1 cellular context compared by ENCODE assay signal in the genomic region with DNA sequence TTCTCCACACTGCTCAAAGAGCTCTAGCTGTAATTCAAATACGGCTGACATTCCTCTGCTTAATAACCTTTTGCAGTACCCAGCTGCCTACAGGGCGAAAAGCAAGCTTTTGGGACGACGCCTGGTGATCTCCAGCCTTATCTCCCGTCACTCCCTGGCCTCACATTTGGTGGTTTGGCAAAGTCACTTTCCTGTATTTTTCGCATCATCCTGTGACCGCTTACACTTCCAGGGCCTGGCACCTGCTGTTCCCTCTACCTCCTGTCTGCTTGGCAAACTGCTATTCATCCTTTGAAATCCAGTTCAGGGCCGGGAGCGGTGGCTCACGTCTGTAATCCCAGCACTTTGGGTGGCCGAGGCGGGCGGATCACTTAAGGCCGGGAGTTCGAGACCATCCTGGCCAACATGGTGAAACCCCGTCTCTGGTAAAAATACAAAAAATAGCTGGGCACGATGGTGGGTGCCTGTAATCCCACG.
TF ChIP-seq lines count a peak whose summit lies in the region.

No MANE protein-coding gene starts in this region.

TF ChIP-seq in HepG2, 621 proteins besides CTCF, POLR2A, EP300 and RAD21 (continued from another document):
- TF ChIP-seq KDM2A (CRISPR knock-in tag; IDR thresholded peaks at IDR 0.05; ENCODE audit: borderline replicate concordance, low read depth): no peak
- no peak for TF ChIP-seq JUND (CRISPR knock-in tag; IDR thresholded peaks at IDR 0.05)
- no peak for TF ChIP-seq ZMYM4 (CRISPR knock-in tag; IDR thresholded peaks at IDR 0.05)
- TF ChIP-seq ZNF746 (CRISPR knock-in tag; IDR thresholded peaks at IDR 0.05): no peak
- TF ChIP-seq ZNF556 (CRISPR knock-in tag; IDR thresholded peaks at IDR 0.05; ENCODE audit: borderline replicate concordance): no peak
- no peak for TF ChIP-seq FLYWCH1 (CRISPR knock-in tag; IDR thresholded peaks at IDR 0.05)
- no peak for TF ChIP-seq ZNF101 (CRISPR knock-in tag; IDR thresholded peaks at IDR 0.05; ENCODE audit: borderline replicate concordance, low read depth)
- TF ChIP-seq, protein P1, sequence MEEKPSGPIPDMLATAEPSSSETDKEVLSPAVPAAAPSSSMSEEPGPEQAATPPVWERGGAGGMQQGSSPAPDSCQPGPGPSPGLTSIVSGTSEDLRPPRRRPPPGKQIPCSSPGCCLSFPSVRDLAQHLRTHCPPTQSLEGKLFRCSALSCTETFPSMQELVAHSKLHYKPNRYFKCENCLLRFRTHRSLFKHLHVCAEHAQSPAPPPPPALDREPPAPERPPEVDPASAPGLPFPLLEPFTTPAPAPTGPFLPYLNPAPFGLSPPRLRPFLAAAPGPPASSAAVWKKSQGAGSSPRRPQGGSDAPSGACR (CRISPR knock-in tag; IDR thresholded peaks at IDR 0.05): 0 out of 2 replicates have a peak, but pooled peaks have one; percentile 51
- no peak for TF ChIP-seq FIP1L1 (IDR thresholded peaks at IDR 0.05; ENCODE audit: borderline replicate concordance, insufficient read depth, low read depth, low read length)
- 0 out of 2 replicates have a peak, but pooled peaks have one; percentile 2 for TF ChIP-seq MTA1 (CRISPR knock-in tag; IDR thresholded peaks at IDR 0.05; ENCODE audit: borderline replicate concordance)
- TF ChIP-seq DR1 (CRISPR knock-in tag; IDR thresholded peaks at IDR 0.05): no peak
- TF ChIP-seq, protein P2, sequence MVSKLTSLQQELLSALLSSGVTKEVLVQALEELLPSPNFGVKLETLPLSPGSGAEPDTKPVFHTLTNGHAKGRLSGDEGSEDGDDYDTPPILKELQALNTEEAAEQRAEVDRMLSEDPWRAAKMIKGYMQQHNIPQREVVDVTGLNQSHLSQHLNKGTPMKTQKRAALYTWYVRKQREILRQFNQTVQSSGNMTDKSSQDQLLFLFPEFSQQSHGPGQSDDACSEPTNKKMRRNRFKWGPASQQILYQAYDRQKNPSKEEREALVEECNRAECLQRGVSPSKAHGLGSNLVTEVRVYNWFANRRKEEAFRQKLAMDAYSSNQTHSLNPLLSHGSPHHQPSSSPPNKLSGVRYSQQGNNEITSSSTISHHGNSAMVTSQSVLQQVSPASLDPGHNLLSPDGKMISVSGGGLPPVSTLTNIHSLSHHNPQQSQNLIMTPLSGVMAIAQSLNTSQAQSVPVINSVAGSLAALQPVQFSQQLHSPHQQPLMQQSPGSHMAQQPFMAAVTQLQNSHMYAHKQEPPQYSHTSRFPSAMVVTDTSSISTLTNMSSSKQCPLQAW (CRISPR knock-in tag; IDR thresholded peaks at IDR 0.05): peak; percentile 82; the same call in 1 of the 2 replicates
- TF ChIP-seq ZBTB38 (CRISPR knock-in tag; IDR thresholded peaks at IDR 0.05): 0 out of 2 replicates have a peak, but pooled peaks have one; percentile 37
- no peak for TF ChIP-seq SAFB2 (CRISPR knock-in tag; IDR thresholded peaks at IDR 0.05; ENCODE audit: borderline replicate concordance, low read depth)
- no peak for TF ChIP-seq ZNF790 (CRISPR knock-in tag; IDR thresholded peaks at IDR 0.05; ENCODE audit: borderline replicate concordance)
- TF ChIP-seq, protein P3, sequence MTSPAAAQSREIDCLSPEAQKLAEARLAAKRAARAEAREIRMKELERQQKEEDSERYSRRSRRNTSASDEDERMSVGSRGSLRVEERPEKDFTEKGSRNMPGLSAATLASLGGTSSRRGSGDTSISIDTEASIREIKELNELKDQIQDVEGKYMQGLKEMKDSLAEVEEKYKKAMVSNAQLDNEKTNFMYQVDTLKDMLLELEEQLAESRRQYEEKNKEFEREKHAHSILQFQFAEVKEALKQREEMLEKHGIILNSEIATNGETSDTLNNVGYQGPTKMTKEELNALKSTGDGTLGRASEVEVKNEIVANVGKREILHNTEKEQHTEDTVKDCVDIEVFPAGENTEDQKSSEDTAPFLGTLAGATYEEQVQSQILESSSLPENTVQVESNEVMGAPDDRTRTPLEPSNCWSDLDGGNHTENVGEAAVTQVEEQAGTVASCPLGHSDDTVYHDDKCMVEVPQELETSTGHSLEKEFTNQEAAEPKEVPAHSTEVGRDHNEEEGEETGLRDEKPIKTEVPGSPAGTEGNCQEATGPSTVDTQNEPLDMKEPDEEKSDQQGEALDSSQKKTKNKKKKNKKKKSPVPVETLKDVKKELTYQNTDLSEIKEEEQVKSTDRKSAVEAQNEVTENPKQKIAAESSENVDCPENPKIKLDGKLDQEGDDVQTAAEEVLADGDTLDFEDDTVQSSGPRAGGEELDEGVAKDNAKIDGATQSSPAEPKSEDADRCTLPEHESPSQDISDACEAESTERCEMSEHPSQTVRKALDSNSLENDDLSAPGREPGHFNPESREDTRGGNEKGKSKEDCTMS (CRISPR knock-in tag; conservative IDR thresholded peaks at IDR 0.05): no peak
- TF ChIP-seq RFX3 (CRISPR knock-in tag; IDR thresholded peaks at IDR 0.05): no peak
- TF ChIP-seq HDAC1 (CRISPR knock-in tag; IDR thresholded peaks at IDR 0.05): 0 out of 2 replicates have a peak, but pooled peaks have one; percentile 11
- TF ChIP-seq ZNF781 (CRISPR knock-in tag; IDR thresholded peaks at IDR 0.05; ENCODE audit: borderline replicate concordance, not compliant biosample characterization): no peak
- TF ChIP-seq NFE2 (CRISPR knock-in tag; IDR thresholded peaks at IDR 0.05): no peak
- 0 out of 2 replicates have a peak, but pooled peaks have one; percentile 41 for TF ChIP-seq ADNP (CRISPR knock-in tag; IDR thresholded peaks at IDR 0.05)
- TF ChIP-seq, protein P4, sequence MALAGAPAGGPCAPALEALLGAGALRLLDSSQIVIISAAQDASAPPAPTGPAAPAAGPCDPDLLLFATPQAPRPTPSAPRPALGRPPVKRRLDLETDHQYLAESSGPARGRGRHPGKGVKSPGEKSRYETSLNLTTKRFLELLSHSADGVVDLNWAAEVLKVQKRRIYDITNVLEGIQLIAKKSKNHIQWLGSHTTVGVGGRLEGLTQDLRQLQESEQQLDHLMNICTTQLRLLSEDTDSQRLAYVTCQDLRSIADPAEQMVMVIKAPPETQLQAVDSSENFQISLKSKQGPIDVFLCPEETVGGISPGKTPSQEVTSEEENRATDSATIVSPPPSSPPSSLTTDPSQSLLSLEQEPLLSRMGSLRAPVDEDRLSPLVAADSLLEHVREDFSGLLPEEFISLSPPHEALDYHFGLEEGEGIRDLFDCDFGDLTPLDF (CRISPR knock-in tag; IDR thresholded peaks at IDR 0.05): no peak
- no peak for TF ChIP-seq ZNF569 (CRISPR knock-in tag; IDR thresholded peaks at IDR 0.05; ENCODE audit: borderline replicate concordance)
- peak; percentile 11; the same call in 1 of the 2 replicates for TF ChIP-seq TAF1 (CRISPR knock-in tag; IDR thresholded peaks at IDR 0.05)
- TF ChIP-seq ZNF136 (CRISPR knock-in tag; IDR thresholded peaks at IDR 0.05; ENCODE audit: low read depth): no peak
- no peak for TF ChIP-seq ZBTB21 (CRISPR knock-in tag; IDR thresholded peaks at IDR 0.05)
- TF ChIP-seq ZNF350 (CRISPR knock-in tag; IDR thresholded peaks at IDR 0.05; ENCODE audit: borderline replicate concordance, low read depth): 0 out of 2 replicates have a peak, but pooled peaks have one; percentile 10
- TF ChIP-seq ZNF501 (CRISPR knock-in tag; IDR thresholded peaks at IDR 0.05): peak; percentile 41; the same call in 1 of the 2 replicates
- TF ChIP-seq TEAD3 (CRISPR knock-in tag; optimal IDR thresholded peaks at IDR 0.05; ENCODE audit: borderline replicate concordance): no peak
- TF ChIP-seq NBN (conservative IDR thresholded peaks at IDR 0.05): no peak
- TF ChIP-seq NFYC (CRISPR knock-in tag; IDR thresholded peaks at IDR 0.05): no peak
- no peak for TF ChIP-seq TARDBP (CRISPR knock-in tag; IDR thresholded peaks at IDR 0.05)
- TF ChIP-seq ZNF891 (CRISPR knock-in tag; IDR thresholded peaks at IDR 0.05): 0 out of 2 replicates have a peak, but pooled peaks have one; percentile 59
- TF ChIP-seq, protein P5, sequence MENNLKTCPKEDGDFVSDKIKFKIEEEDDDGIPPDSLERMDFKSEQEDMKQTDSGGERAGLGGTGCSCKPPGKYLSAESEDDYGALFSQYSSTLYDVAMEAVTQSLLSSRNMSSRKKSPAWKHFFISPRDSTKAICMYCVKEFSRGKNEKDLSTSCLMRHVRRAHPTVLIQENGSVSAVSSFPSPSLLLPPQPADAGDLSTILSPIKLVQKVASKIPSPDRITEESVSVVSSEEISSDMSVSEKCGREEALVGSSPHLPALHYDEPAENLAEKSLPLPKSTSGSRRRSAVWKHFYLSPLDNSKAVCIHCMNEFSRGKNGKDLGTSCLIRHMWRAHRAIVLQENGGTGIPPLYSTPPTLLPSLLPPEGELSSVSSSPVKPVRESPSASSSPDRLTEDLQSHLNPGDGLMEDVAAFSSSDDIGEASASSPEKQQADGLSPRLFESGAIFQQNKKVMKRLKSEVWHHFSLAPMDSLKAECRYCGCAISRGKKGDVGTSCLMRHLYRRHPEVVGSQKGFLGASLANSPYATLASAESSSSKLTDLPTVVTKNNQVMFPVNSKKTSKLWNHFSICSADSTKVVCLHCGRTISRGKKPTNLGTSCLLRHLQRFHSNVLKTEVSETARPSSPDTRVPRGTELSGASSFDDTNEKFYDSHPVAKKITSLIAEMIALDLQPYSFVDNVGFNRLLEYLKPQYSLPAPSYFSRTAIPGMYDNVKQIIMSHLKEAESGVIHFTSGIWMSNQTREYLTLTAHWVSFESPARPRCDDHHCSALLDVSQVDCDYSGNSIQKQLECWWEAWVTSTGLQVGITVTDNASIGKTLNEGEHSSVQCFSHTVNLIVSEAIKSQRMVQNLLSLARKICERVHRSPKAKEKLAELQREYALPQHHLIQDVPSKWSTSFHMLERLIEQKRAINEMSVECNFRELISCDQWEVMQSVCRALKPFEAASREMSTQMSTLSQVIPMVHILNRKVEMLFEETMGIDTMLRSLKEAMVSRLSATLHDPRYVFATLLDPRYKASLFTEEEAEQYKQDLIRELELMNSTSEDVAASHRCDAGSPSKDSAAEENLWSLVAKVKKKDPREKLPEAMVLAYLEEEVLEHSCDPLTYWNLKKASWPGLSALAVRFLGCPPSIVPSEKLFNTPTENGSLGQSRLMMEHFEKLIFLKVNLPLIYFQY (CRISPR knock-in tag; IDR thresholded peaks at IDR 0.05; ENCODE audit: borderline replicate concordance): 0 out of 2 replicates have a peak, but pooled peaks have one; percentile 14
- TF ChIP-seq ZNF383 (CRISPR knock-in tag; IDR thresholded peaks at IDR 0.05; ENCODE audit: borderline replicate concordance): no peak
- TF ChIP-seq, protein P6, sequence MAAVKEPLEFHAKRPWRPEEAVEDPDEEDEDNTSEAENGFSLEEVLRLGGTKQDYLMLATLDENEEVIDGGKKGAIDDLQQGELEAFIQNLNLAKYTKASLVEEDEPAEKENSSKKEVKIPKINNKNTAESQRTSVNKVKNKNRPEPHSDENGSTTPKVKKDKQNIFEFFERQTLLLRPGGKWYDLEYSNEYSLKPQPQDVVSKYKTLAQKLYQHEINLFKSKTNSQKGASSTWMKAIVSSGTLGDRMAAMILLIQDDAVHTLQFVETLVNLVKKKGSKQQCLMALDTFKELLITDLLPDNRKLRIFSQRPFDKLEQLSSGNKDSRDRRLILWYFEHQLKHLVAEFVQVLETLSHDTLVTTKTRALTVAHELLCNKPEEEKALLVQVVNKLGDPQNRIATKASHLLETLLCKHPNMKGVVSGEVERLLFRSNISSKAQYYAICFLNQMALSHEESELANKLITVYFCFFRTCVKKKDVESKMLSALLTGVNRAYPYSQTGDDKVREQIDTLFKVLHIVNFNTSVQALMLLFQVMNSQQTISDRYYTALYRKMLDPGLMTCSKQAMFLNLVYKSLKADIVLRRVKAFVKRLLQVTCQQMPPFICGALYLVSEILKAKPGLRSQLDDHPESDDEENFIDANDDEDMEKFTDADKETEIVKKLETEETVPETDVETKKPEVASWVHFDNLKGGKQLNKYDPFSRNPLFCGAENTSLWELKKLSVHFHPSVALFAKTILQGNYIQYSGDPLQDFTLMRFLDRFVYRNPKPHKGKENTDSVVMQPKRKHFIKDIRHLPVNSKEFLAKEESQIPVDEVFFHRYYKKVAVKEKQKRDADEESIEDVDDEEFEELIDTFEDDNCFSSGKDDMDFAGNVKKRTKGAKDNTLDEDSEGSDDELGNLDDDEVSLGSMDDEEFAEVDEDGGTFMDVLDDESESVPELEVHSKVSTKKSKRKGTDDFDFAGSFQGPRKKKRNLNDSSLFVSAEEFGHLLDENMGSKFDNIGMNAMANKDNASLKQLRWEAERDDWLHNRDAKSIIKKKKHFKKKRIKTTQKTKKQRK (IDR thresholded peaks at IDR 0.05; ENCODE audit: low read length): no peak
- TF ChIP-seq, protein P7, sequence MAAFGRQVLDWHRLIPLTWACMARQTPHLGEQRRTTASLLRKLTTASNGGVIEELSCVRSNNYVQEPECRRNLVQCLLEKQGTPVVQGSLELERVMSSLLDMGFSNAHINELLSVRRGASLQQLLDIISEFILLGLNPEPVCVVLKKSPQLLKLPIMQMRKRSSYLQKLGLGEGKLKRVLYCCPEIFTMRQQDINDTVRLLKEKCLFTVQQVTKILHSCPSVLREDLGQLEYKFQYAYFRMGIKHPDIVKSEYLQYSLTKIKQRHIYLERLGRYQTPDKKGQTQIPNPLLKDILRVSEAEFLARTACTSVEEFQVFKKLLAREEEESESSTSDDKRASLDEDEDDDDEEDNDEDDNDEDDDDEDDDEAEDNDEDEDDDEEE (CRISPR knock-in tag; IDR thresholded peaks at IDR 0.05): 0 out of 2 replicates have a peak, but pooled peaks have one; percentile 27
- no peak for TF ChIP-seq ZNF777 (CRISPR knock-in tag; IDR thresholded peaks at IDR 0.05)
- no peak for TF ChIP-seq HES4 (CRISPR knock-in tag; IDR thresholded peaks at IDR 0.05; ENCODE audit: borderline replicate concordance)
- TF ChIP-seq ZFX (CRISPR knock-in tag; IDR thresholded peaks at IDR 0.05; ENCODE audit: low read depth): peak; percentile 20; the same call in 1 of the 2 replicates
- 0 out of 2 replicates have a peak, but pooled peaks have one; percentile 9 for TF ChIP-seq ZNF776 (CRISPR knock-in tag; IDR thresholded peaks at IDR 0.05)
TF ChIP-seq in HepG2: peak in this region for 15.
